Comparison of ENCODE assay signal across 8 cellular contexts in the genomic region with DNA sequence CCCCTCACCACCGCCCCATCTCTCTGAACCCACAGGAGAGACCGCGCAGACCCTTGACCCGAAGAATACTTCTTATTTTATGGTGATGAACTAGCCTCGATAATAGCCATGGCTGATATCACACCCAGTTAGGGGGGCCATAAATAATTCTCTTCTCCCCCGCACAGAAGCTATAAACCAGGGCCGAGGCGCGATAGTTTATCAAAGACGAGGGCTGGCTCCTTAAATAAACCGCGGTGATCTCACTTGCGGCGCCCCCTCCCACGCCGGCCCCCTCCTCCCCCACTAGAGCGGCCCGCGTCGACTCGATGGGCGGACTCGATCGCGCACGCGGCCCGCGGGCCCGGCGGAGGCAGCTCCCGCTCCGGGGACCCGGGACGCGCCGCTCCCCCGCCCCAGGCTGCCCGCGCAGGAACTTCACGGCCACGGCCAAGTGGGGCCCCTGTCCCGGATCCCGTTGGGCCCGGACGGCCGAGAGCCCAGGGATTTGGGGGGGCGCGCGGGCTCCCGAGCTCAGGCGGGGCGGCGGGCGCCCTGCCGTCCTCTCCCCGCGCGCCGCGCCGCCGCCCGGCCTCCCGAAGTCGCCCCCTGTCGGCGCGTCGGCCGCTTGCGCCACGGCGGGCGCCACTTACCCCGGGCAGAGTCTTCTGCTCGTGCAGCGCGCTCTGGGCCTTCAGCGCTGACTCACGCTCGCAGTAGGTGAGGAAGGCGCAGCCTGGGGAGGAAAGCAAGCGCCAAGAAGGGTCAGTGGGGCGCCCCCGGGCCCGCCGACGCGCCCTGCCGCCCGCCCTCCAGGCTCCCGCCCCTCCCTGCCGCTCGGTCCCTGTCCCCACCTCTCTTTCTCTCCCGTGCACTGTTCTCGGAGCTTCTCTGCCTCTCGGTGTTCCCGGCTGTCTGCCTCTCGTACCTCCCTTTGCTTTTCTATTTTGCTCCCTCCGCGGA.
A peak's percentile ranks its signal among the peaks of the same experiment; 100 is the strongest.
DNase-seq lines count a peak whose midpoint lies in the region; ATAC-seq and TF ChIP-seq lines count a peak whose summit lies in the region.

No MANE protein-coding gene starts in this region.

- no peak for DNase-seq in activated CD8-positive, alpha-beta memory T cell treated with anti-CD3 and anti-CD28 coated beads, Interleukin-2, amount 10 ng/mL, durations not matched to agents 7 days and 5 days
- no peak for DNase-seq in activated CD8-positive, alpha-beta memory T cell treated with anti-CD3 and anti-CD28 coated beads, Interleukin-2, amount 50 U/mL, for 4 hours
- DNase-seq in NCI-H774 (lab: John Stamatoyannopoulos, UW) (peak; percentile 45), heart left ventricle (no peak)
- DNase-seq in stimulated activated CD4-positive, alpha-beta T cell treated with anti-CD3 and anti-CD28 coated beads, Interleukin-1b, Interleukin-23, amount 100 ng/mL, for 48 hours, result peak; percentile 32
- no peak for DNase-seq in activated CD4-positive, CD25-positive, alpha-beta regulatory T cell (lab: John Stamatoyannopoulos, UW)

- ATAC-seq in activated CD8-positive, alpha-beta memory T cell treated with anti-CD3 and anti-CD28 coated beads, Interleukin-2, amount 10 ng/mL, durations not matched to agents 7 days and 5 days, result peak; percentile 47
- ATAC-seq in heart left ventricle (peak in 2 of 4 donors; percentile 35 to 56), HG03460 (IDR thresholded peaks at IDR 0.05; ENCODE audit: unreplicated experiment) (no peak), HG02840 (IDR thresholded peaks at IDR 0.05; ENCODE audit: low FRiP score, unreplicated experiment) (no peak)

- peaks cover 23 to 73% (median 43%) of the 10 kb centered on the region in 9 donors for H3K27me3 ChIP-seq in heart left ventricle

- WGBS in heart left ventricle, 4 donors, result 3 to 11% (median 5%) methylated on average over 33 to 102 of the region's 102 CpGs

- no peaks in the 10 kb centered on the region for H3K4me1 Mint-ChIP-seq in activated CD8-positive, alpha-beta memory T cell treated with anti-CD3 and anti-CD28 coated beads, Interleukin-2, amount 10 ng/mL, durations not matched to agents 7 days and 5 days

- no peaks in the 10 kb centered on the region for H3K36me3 Mint-ChIP-seq in activated CD8-positive, alpha-beta memory T cell treated with anti-CD3 and anti-CD28 coated beads, Interleukin-2, amount 10 ng/mL, durations not matched to agents 7 days and 5 days

- peak overlapping the region in 1 of 12 donors; percentile 23 for H3K4me3 ChIP-seq in heart left ventricle

- TF ChIP-seq POLR2A in heart left ventricle (IDR thresholded peaks at IDR 0.05), result no peak

- H3K36me3 ChIP-seq in heart left ventricle, result no peaks in the 10 kb centered on the region

- no peak overlapping the region for H3K27ac ChIP-seq in heart left ventricle

- no peaks in the 10 kb centered on the region for H3K9me3 Mint-ChIP-seq in activated CD8-positive, alpha-beta memory T cell treated with anti-CD3 and anti-CD28 coated beads, Interleukin-2, amount 10 ng/mL, durations not matched to agents 7 days and 5 days (ENCODE audit: low read depth)

- peaks cover 0 to 12% (median 0%) of the 10 kb centered on the region in 12 donors for H3K4me1 ChIP-seq in heart left ventricle

- intact Hi-C loops in heart left ventricle (cut with DNase I), result loop anchor here in 2 of 10 donors (5.0 to 10.0 kb wide), 2 partner anchors 50 to 98 kb away; no protein-coding TSS in a partner anchor

- TF ChIP-seq CTCF in heart left ventricle (IDR thresholded peaks at IDR 0.05), result peak in 7 of 12 donors; percentile 10 to 49 (median 30)

- H3K4me3 Mint-ChIP-seq in activated CD8-positive, alpha-beta memory T cell treated with anti-CD3 and anti-CD28 coated beads, Interleukin-2, amount 10 ng/mL, durations not matched to agents 7 days and 5 days, result no peak overlapping the region

- H3K27me3 Mint-ChIP-seq in activated CD8-positive, alpha-beta memory T cell treated with anti-CD3 and anti-CD28 coated beads, Interleukin-2, amount 10 ng/mL, durations not matched to agents 7 days and 5 days, result peaks cover 52% of the 10 kb centered on the region

- CTCF ChIA-PET in activated CD8-positive, alpha-beta memory T cell treated with anti-CD3 and anti-CD28 coated beads, Interleukin-2, amount 10 ng/mL, durations not matched to agents 7 days and 5 days (lab: Charles Lee), result interaction anchor here (0.6 kb wide), 1 partner anchor 142 kb away, joined by 4 read pairs; no protein-coding TSS in a partner anchor

- no peaks in the 10 kb centered on the region for H3K9me3 ChIP-seq in heart left ventricle

- no peak overlapping the region for H3K27ac Mint-ChIP-seq in activated CD8-positive, alpha-beta memory T cell treated with anti-CD3 and anti-CD28 coated beads, Interleukin-2, amount 10 ng/mL, durations not matched to agents 7 days and 5 days

Comparison
In these comparisons a context has a peak if more than half of its experiments do, and no peak if none do; other contexts are left out.
1. DNase-seq: peak in NCI-H774 (single experiment) and stimulated activated CD4-positive, alpha-beta T cell treated with anti-CD3 and anti-CD28 coated beads, Interleukin-1b, Interleukin-23, amount 100 ng/mL, for 48 hours (single experiment); none in activated CD8-positive, alpha-beta memory T cell treated with anti-CD3 and anti-CD28 coated beads, Interleukin-2, amount 10 ng/mL, durations not matched to agents 7 days and 5 days (single experiment), activated CD8-positive, alpha-beta memory T cell treated with anti-CD3 and anti-CD28 coated beads, Interleukin-2, amount 50 U/mL, for 4 hours (single experiment), heart left ventricle (0 of 5) and activated CD4-positive, CD25-positive, alpha-beta regulatory T cell (0 of 4).